ENCODE assay signal across 1 cellular context in the genomic region with DNA sequence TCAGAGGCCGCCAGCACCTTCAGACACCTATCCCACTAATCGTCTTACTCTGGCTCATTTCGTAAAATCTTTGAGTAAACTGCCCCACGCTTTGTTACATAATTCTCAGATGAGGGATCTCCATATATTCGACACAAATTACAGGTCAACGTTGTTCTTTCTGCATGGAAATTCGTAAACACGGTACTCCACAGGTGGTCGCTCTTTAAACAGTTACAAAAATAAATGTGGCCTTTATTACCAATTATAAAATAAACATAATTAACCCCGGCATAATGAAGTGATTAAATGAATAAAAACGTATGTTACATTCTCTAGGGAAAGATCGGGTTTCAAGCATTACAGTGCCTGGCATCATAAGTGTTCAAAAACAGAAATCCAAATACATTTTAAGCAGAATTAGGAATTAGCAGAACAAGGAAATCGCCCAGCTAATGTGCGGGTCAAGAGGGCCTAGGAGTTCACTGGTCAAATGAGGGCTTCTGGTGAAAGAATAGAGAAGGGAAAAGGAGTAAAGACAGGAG.
TF ChIP-seq lines count a peak whose summit lies in the region.

No MANE protein-coding gene starts in this region.

TF ChIP-seq in HEK293, 187 proteins besides CTCF, POLR2A, EP300 and RAD21 (continued from another document):
- no peak; the same call in 1 of the 2 replicates for TF ChIP-seq ZNF629 (tag by site-specific recombination; IDR thresholded peaks at IDR 0.05)
